Comparison of ENCODE assay signal across 17 cellular contexts in the genomic region with DNA sequence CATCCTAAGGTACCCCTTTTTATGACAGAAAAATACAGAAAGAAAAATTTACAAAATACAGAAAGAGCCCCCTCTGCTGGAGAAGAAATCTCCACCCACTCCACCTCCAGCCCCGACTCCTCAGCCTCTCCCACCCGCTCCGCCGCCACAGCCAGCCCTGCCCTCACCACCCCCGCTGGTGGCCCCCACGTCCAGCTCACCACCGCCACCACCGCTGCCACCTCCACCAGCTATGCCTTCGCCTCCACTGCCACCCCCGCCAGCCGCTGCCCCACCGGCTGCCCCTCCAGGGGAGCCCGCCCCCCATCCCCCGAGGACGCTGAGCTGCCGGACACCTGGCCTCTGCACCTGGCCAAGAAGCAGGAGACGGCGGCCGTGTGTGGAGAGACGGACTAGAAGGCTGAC. TPM values are rescaled to one million over a fixed set of nuclear protein-coding genes. Genes with fewer than 3 reads are reported as not detected.
DNase-seq lines count a peak whose midpoint lies in the region; ATAC-seq, FAIRE-seq and TF ChIP-seq lines count a peak whose summit lies in the region.
"Had no signal": no experiment of that assay in that cellular context is flagged by ENCODE, and none has a peak within 500 bp of the region (broad histone marks: within the 10 kb centered on the region; RNA-seq: fewer than 3 reads in every experiment).

No MANE protein-coding gene starts in this region.

- no peak overlapping the region for H3K4me3 Mint-ChIP-seq in activated naive CD8-positive, alpha-beta T cell treated with anti-CD3 and anti-CD28 coated beads for 36 hours
- H3K4me3 Mint-ChIP-seq: activated CD4-positive, alpha-beta T cell treated with anti-CD3 and anti-CD28 coated beads, Interleukin-2, amount 10 ng/mL, durations not matched to agents 7 days and 5 days; activated naive CD4-positive, alpha-beta T cell treated with anti-CD3 and anti-CD28 coated beads, Interleukin-2, amount 10 ng/mL, durations not matched to agents 7 days and 5 days; CD4-positive, alpha-beta T cell had no signal

- no peak for TF ChIP-seq EP300 in A549 (IDR thresholded peaks at IDR 0.05)

- no peaks in the 10 kb centered on the region for H3K9me3 ChIP-seq in A549
- no peaks in the 10 kb centered on the region for H3K9me3 ChIP-seq in OCI-LY7 (ENCODE audit: low read length)
- no peaks in the 10 kb centered on the region for H3K9me3 ChIP-seq in iPS-20b (ENCODE audit: insufficient read depth, low read depth, low read length)
- no peaks in the 10 kb centered on the region for H3K9me3 ChIP-seq in MG63
- H3K9me3 ChIP-seq: heart left ventricle had no signal

- CTCF ChIA-PET in A549 (lab: Yijun Ruan, JAX): interaction anchor here (2.4 kb wide), 1 partner anchor 125 kb away, joined by 10 read pairs; the partner anchor contains the start of gene SYS1
- CTCF ChIA-PET in OCI-LY7 (lab: Charles Lee; ENCODE audit: unreplicated experiment): interaction anchor here (0.6 kb wide), 1 partner anchor 106 kb away, joined by 4 read pairs; no protein-coding TSS in a partner anchor

- BruUV-seq in OCI-LY7 (replicated peaks; lab: Mats Ljungman, UMichigan): no TSS peak

- no peaks in the 10 kb centered on the region for H3K36me3 ChIP-seq in OCI-LY7 (ENCODE audit: insufficient read depth, low read length)
- no peaks in the 10 kb centered on the region for H3K36me3 ChIP-seq in iPS-20b (ENCODE audit: insufficient read depth, low read depth, low read length)
- no peaks in the 10 kb centered on the region for H3K36me3 ChIP-seq in MG63
- H3K36me3 ChIP-seq: heart left ventricle had no signal

- H3K4me2 ChIP-seq in A549 (no peak overlapping the region), OCI-LY7 (ENCODE audit: low read length) (no peak overlapping the region)

- H3K4me3 ChIP-seq in A549 (no peak overlapping the region), OCI-LY7 (ENCODE audit: low read depth, low read length, poor library complexity, severe bottlenecking) (no peak overlapping the region), iPS-20b (ENCODE audit: low read length) (peak overlapping the region; percentile 60; the same call in 1 of the 2 replicates), MG63 (no peak overlapping the region)
- H3K4me3 ChIP-seq: heart left ventricle had no signal

- POLR2A ChIA-PET in A549 (lab: Yijun Ruan, JAX) (no interaction called here), OCI-LY7 (lab: Charles Lee) (no interaction called here)

- ATAC-seq in A549: peak; percentile 50 to 68; a peak in 4 of 6 replicates
- ATAC-seq: heart left ventricle had no signal

- intact Hi-C loops in OCI-LY7 (cut with micrococcal nuclease; ENCODE audit: unreplicated experiment): no loop called here

- FAIRE-seq in A549 (lab: Jason Lieb, UNC): no peak
- FAIRE-seq: GM18507 had no signal

- no peaks in the 10 kb centered on the region for H3K36me3 Mint-ChIP-seq in activated naive CD8-positive, alpha-beta T cell treated with anti-CD3 and anti-CD28 coated beads for 36 hours
- H3K36me3 Mint-ChIP-seq: activated naive CD4-positive, alpha-beta T cell treated with anti-CD3 and anti-CD28 coated beads, Interleukin-2, amount 10 ng/mL, durations not matched to agents 7 days and 5 days had no signal

- no peaks in the 10 kb centered on the region for H3K4me1 ChIP-seq in A549
- H3K4me1 ChIP-seq in OCI-LY7 (ENCODE audit: insufficient read depth, low read length, poor library complexity, severe bottlenecking): no peaks in the 10 kb centered on the region
- H3K4me1 ChIP-seq in iPS-20b (ENCODE audit: insufficient read depth, low read length): peaks cover 21% of the 10 kb centered on the region; the same call in 1 of the 2 replicates
- H3K4me1 ChIP-seq: heart left ventricle had no signal

- H4K20me1 ChIP-seq in OCI-LY7 (ENCODE audit: insufficient read depth, low read length): no peaks in the 10 kb centered on the region

- no peaks in the 10 kb centered on the region for H3K79me2 ChIP-seq in OCI-LY7 (ENCODE audit: insufficient read depth, low read depth, low read length)

- H3K27me3 ChIP-seq in iPS-20b (ENCODE audit: insufficient read depth, low read length) (no peaks in the 10 kb centered on the region), MG63 (peaks cover 31% of the 10 kb centered on the region)

- no peaks in the 10 kb centered on the region for H3K9me2 ChIP-seq in OCI-LY7 (ENCODE audit: insufficient read depth, low read length)

- TF ChIP-seq CTCF in A549 (IDR thresholded peaks at IDR 0.05) (0 out of 3 replicates have a peak, but pooled peaks have one; percentile 9), GM13976 (IDR thresholded peaks at IDR 0.05; ENCODE audit: borderline replicate concordance, control extremely low read depth, extremely low read depth, insufficient read depth, missing control alignments) (no peak), OCI-LY7 (conservative IDR thresholded peaks at IDR 0.05; ENCODE audit: low read length) (peak; percentile 69)

- no peaks in the 10 kb centered on the region for H3K9me3 Mint-ChIP-seq in activated naive CD8-positive, alpha-beta T cell treated with anti-CD3 and anti-CD28 coated beads for 36 hours
- H3K9me3 Mint-ChIP-seq: activated CD4-positive, alpha-beta T cell treated with anti-CD3 and anti-CD28 coated beads, Interleukin-2, amount 10 ng/mL, durations not matched to agents 7 days and 5 days; activated naive CD4-positive, alpha-beta T cell treated with anti-CD3 and anti-CD28 coated beads, Interleukin-2, amount 10 ng/mL, durations not matched to agents 7 days and 5 days; CD4-positive, alpha-beta T cell had no signal

- H3K27ac Mint-ChIP-seq in activated naive CD8-positive, alpha-beta T cell treated with anti-CD3 and anti-CD28 coated beads for 36 hours: no peak overlapping the region
- H3K27ac Mint-ChIP-seq: activated CD4-positive, alpha-beta T cell treated with anti-CD3 and anti-CD28 coated beads, Interleukin-2, amount 10 ng/mL, durations not matched to agents 7 days and 5 days; activated naive CD4-positive, alpha-beta T cell treated with anti-CD3 and anti-CD28 coated beads, Interleukin-2, amount 10 ng/mL, durations not matched to agents 7 days and 5 days; CD4-positive, alpha-beta T cell had no signal

- no peak for TF ChIP-seq POLR2A in A549 (IDR thresholded peaks at IDR 0.05; ENCODE audit: low read length)

- TF ChIP-seq RAD21 in A549 (conservative IDR thresholded peaks at IDR 0.05 in 1 of 2, IDR thresholded peaks at IDR 0.05 in 1 of 2): no peak

- in situ Hi-C loops in GM13976 (cut with MboI; ENCODE audit: low sequenced_read_pairs, unreplicated experiment): no loop called here

- WGBS in A549 (ENCODE audit: missing lambda C conversion rate): 39% methylated on average over 8 of the region's 20 CpGs

- no peak overlapping the region for H2AFZ ChIP-seq in OCI-LY7 (ENCODE audit: low read length)

- H3K27ac ChIP-seq in A549 (no peak overlapping the region), OCI-LY7 (ENCODE audit: low read depth, low read length, poor library complexity, severe bottlenecking) (no peak overlapping the region), iPS-20b (ENCODE audit: low read length) (no peak overlapping the region)
- H3K27ac ChIP-seq: heart left ventricle, RWPE1 had no signal

- H3K27me3 Mint-ChIP-seq in activated naive CD8-positive, alpha-beta T cell treated with anti-CD3 and anti-CD28 coated beads for 36 hours: peaks cover 32% of the 10 kb centered on the region

- H3K9ac ChIP-seq in iPS-20b (ENCODE audit: low read depth, low read length): no peak overlapping the region; the same call in 1 of the 2 replicates

- H3K4me1 Mint-ChIP-seq in activated naive CD8-positive, alpha-beta T cell treated with anti-CD3 and anti-CD28 coated beads for 36 hours: no peaks in the 10 kb centered on the region
- H3K4me1 Mint-ChIP-seq: activated CD4-positive, alpha-beta T cell treated with anti-CD3 and anti-CD28 coated beads, Interleukin-2, amount 10 ng/mL, durations not matched to agents 7 days and 5 days; activated naive CD4-positive, alpha-beta T cell treated with anti-CD3 and anti-CD28 coated beads, Interleukin-2, amount 10 ng/mL, durations not matched to agents 7 days and 5 days had no signal

- DNase-seq in A549 (ENCODE audit: low read depth in 1 of 2, low spot score in 1 of 2) (peak in 1 of 2 experiments; percentile 20), GM13976 (ENCODE audit: low spot score) (peak; percentile 34), OCI-LY7 (ENCODE audit: low spot score) (peak; percentile 10), T-helper 1 cell (no peak), MG63 (no peak), cerebellum (ENCODE audit: low spot score) (no peak)
- no peak for DNase-seq in activated naive CD8-positive, alpha-beta T cell treated with anti-CD3 and anti-CD28 coated beads for 36 hours
- DNase-seq: activated CD4-positive, alpha-beta T cell treated with anti-CD3 and anti-CD28 coated beads, Interleukin-2, amount 10 ng/mL, durations not matched to agents 7 days and 5 days; activated naive CD4-positive, alpha-beta T cell treated with anti-CD3 and anti-CD28 coated beads, Interleukin-2, amount 10 ng/mL, durations not matched to agents 7 days and 5 days; CD4-positive, alpha-beta T cell; heart left ventricle; NCI-H1417 treated with DMSO at 0.1 percent for 48 hours; stimulated activated naive CD4-positive, alpha-beta T cell treated with Interleukin-2 at 50 U/mL for 16 hours had no signal

RNA-seq across cellular contexts. Expression of gene WFDC2, which starts 17.7 kb away (rescaled TPM):
- not detected in 2 replicates for polyA plus RNA-seq in A549 (2011; rRNA removed)
- polyA plus RNA-seq in A549 (2012; cell fraction: cytosol; rRNA removed): 0.15 and 0.16 TPM in 2 replicates
- polyA plus RNA-seq in A549 (2012; cell fraction: nucleus; rRNA removed): 0.23 TPM in 1 of 2 replicates, not detected in the other
- 0.22 TPM in 1 of 3 replicates, not detected in the others for polyA plus RNA-seq in A549 (2017; fragmentation: RNase III; extraction: RNeasy Plus Mini Kit Qiagen cat#74134 plus additional on column Dnase treatment)
- not detected in 2 replicates for polyA minus RNA-seq in A549 (2011; rRNA and poly(A)+ RNA removed)
- 4.4 TPM in 1 of 2 replicates, not detected in the other for total RNA-seq in OCI-LY7 (2014; rRNA removed; shearing (Covaris generic))
- 0.46 TPM in 1 of 2 replicates, not detected in the other for total RNA-seq in OCI-LY7 (2022)
- total RNA-seq in MG63 (2014; rRNA removed; shearing (Covaris generic); ENCODE audit: low replicate concordance): not detected in 2 replicates
- under 1 TPM in 1 of 2 experiments, not detected in 1; 0.98 TPM for total RNA-seq in activated naive CD8-positive, alpha-beta T cell treated with anti-CD3 and anti-CD28 coated beads for 36 hours
- 4.8 TPM for total RNA-seq in cerebellum
- total RNA-seq: activated CD4-positive, alpha-beta T cell treated with anti-CD3 and anti-CD28 coated beads, Interleukin-2, amount 10 ng/mL, durations not matched to agents 7 days and 5 days; CD4-positive, alpha-beta T cell; dermis microvascular lymphatic vessel endothelial cell had no signal

RNA-seq across cellular contexts. Expression of gene SPINT3, which starts 28.2 kb away (rescaled TPM):
- polyA plus RNA-seq in A549 (2011; rRNA removed) (not detected in 2 replicates), A549 (2017; fragmentation: RNase III; extraction: RNeasy Plus Mini Kit Qiagen cat#74134 plus additional on column Dnase treatment) (not detected in 3 replicates)
- not detected in 2 replicates for polyA plus RNA-seq in A549 (2012; cell fraction: cytosol; rRNA removed)
- polyA plus RNA-seq in A549 (2012; cell fraction: nucleus; rRNA removed): not detected in 2 replicates
- not detected in 2 replicates for polyA minus RNA-seq in A549 (2011; rRNA and poly(A)+ RNA removed)
- total RNA-seq in OCI-LY7 (2014; rRNA removed; shearing (Covaris generic)): not detected in 2 replicates
- total RNA-seq in OCI-LY7 (2022) (not detected in 2 replicates), cerebellum (not detected)
- total RNA-seq in MG63 (2014; rRNA removed; shearing (Covaris generic); ENCODE audit: low replicate concordance): not detected in 2 replicates
- not detected for total RNA-seq in activated naive CD8-positive, alpha-beta T cell treated with anti-CD3 and anti-CD28 coated beads for 36 hours
- total RNA-seq: activated CD4-positive, alpha-beta T cell treated with anti-CD3 and anti-CD28 coated beads, Interleukin-2, amount 10 ng/mL, durations not matched to agents 7 days and 5 days; CD4-positive, alpha-beta T cell; dermis microvascular lymphatic vessel endothelial cell; heart left ventricle had no signal
- polyA plus RNA-seq: heart left ventricle had no signal

RNA-seq across cellular contexts. Expression of gene WFDC6, which starts 52.0 kb away (rescaled TPM):
- polyA plus RNA-seq in A549 (2011; rRNA removed): not detected in 2 replicates
- not detected in 2 replicates for polyA plus RNA-seq in A549 (2012; cell fraction: cytosol; rRNA removed)
- polyA plus RNA-seq in A549 (2012; cell fraction: nucleus; rRNA removed): not detected in 2 replicates
- polyA plus RNA-seq in A549 (2017; fragmentation: RNase III; extraction: RNeasy Plus Mini Kit Qiagen cat#74134 plus additional on column Dnase treatment): not detected in 3 replicates
- polyA minus RNA-seq in A549 (2011; rRNA and poly(A)+ RNA removed): not detected in 2 replicates
- total RNA-seq in OCI-LY7 (2014; rRNA removed; shearing (Covaris generic)): not detected in 2 replicates
- total RNA-seq in OCI-LY7 (2022): not detected in 2 replicates
- not detected in 2 replicates for total RNA-seq in MG63 (2014; rRNA removed; shearing (Covaris generic); ENCODE audit: low replicate concordance)
- not detected for total RNA-seq in activated naive CD8-positive, alpha-beta T cell treated with anti-CD3 and anti-CD28 coated beads for 36 hours
- total RNA-seq in cerebellum: not detected
- total RNA-seq: activated CD4-positive, alpha-beta T cell treated with anti-CD3 and anti-CD28 coated beads, Interleukin-2, amount 10 ng/mL, durations not matched to agents 7 days and 5 days; CD4-positive, alpha-beta T cell; dermis microvascular lymphatic vessel endothelial cell; heart left ventricle had no signal
- polyA plus RNA-seq: heart left ventricle had no signal

RNA-seq across cellular contexts. Expression of gene EPPIN, which starts 60.0 kb away (rescaled TPM):
- not detected in 2 replicates for polyA plus RNA-seq in A549 (2011; rRNA removed)
- polyA plus RNA-seq in A549 (2012; cell fraction: cytosol; rRNA removed): not detected in 2 replicates
- polyA plus RNA-seq in A549 (2012; cell fraction: nucleus; rRNA removed): not detected in 2 replicates
- not detected in 3 replicates for polyA plus RNA-seq in A549 (2017; fragmentation: RNase III; extraction: RNeasy Plus Mini Kit Qiagen cat#74134 plus additional on column Dnase treatment)
- not detected in 2 replicates for polyA minus RNA-seq in A549 (2011; rRNA and poly(A)+ RNA removed)
- total RNA-seq in OCI-LY7 (2014; rRNA removed; shearing (Covaris generic)): not detected in 2 replicates
- not detected in 2 replicates for total RNA-seq in OCI-LY7 (2022)
- total RNA-seq in MG63 (2014; rRNA removed; shearing (Covaris generic); ENCODE audit: low replicate concordance): not detected in 2 replicates
- total RNA-seq in activated naive CD8-positive, alpha-beta T cell treated with anti-CD3 and anti-CD28 coated beads for 36 hours: not detected
- total RNA-seq in cerebellum: not detected
- total RNA-seq: activated CD4-positive, alpha-beta T cell treated with anti-CD3 and anti-CD28 coated beads, Interleukin-2, amount 10 ng/mL, durations not matched to agents 7 days and 5 days; CD4-positive, alpha-beta T cell; dermis microvascular lymphatic vessel endothelial cell had no signal
- polyA plus RNA-seq: heart left ventricle had no signal

Comparison
In these comparisons a context has a peak if more than half of its experiments do, and no peak if none do; other contexts are left out.
1. DNase-seq: peak in GM13976 (single experiment) and OCI-LY7 (single experiment); none in T-helper 1 cell (0 of 5), MG63 (single experiment), activated naive CD8-positive, alpha-beta T cell treated with anti-CD3 and anti-CD28 coated beads for 36 hours (single experiment) and cerebellum (single experiment).